ENCODE assay signal across 1 cellular context in the genomic region with DNA sequence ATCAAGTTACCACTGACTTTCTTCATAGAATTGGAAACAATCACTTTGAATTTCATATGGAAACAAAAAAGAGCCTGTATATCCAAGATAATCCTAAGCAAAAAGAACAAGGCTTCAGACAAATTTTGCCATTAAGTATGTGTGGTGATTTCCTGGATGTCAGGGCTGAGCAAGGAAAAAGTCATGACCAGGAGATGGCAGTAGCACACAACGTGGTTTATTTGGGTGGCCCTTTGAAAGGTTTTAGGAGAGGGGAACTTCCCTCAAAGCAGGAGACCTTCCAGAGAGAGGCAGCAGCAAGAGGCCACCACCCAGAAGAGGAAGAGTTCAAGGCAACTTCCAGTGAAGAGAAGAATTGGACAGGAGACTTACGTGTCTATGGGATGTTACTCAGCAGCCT.
TF ChIP-seq lines count a peak whose summit lies in the region.

No MANE protein-coding gene starts in this region.

TF ChIP-seq in WTC11, 78 proteins besides CTCF, POLR2A, EP300 and RAD21 (continued from another document):
- TF ChIP-seq HMGA2 (CRISPR knock-in tag; IDR thresholded peaks at IDR 0.05): no peak
- no peak for TF ChIP-seq MYBL2 (CRISPR knock-in tag; IDR thresholded peaks at IDR 0.05)
- TF ChIP-seq ZNF416 (CRISPR knock-in tag; IDR thresholded peaks at IDR 0.05): no peak
- TF ChIP-seq JAZF1 (CRISPR knock-in tag; IDR thresholded peaks at IDR 0.05): no peak
- no peak for TF ChIP-seq MAX (CRISPR knock-in tag; IDR thresholded peaks at IDR 0.05)
